In the genomic region with DNA sequence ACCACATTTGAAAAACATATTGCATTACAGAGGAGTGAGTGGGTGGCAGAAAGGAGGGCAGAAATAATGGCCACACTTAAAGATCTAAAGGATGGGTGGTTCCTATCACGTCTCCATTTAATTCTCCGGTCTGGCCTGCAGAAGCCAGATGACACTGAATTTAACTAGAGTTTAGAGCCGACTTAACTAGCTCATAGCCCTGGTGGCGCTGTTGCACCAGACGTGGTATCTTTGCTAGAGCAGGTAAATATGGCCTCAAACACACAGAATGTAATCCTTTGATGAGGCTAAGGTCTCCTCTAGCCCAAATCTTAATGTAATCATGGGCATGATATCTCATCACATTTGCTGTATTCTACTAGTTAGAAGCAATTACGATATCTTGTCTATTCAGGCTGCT, we compare ENCODE assay signal across 2 cellular contexts.
TF ChIP-seq lines count a peak whose summit lies in the region.

No MANE protein-coding gene starts in this region.

TF ChIP-seq in H1, 55 proteins besides CTCF, POLR2A, EP300 and RAD21:
- peak; percentile 74 for TF ChIP-seq YY1 (IDR thresholded peaks at IDR 0.05; ENCODE audit: low read depth, low read length)
- TF ChIP-seq JUND (IDR thresholded peaks at IDR 0.05; ENCODE audit: low read length) = no peak
- peak; percentile 26; the same call in 1 of the 2 replicates for TF ChIP-seq CREB1 (IDR thresholded peaks at IDR 0.05)

TF ChIP-seq in GM12891, 5 proteins besides CTCF, POLR2A, EP300 and RAD21:
- no peak for TF ChIP-seq POU2F2 (IDR thresholded peaks at IDR 0.05; ENCODE audit: low read depth, low read length)
- no peak for TF ChIP-seq TAF1 (IDR thresholded peaks at IDR 0.05; ENCODE audit: low read depth, low read length)
- TF ChIP-seq SPI1 (IDR thresholded peaks at IDR 0.05; ENCODE audit: low read depth, low read length) = no peak
- no peak for TF ChIP-seq POLR2AphosphoS5 (IDR thresholded peaks at IDR 0.05; ENCODE audit: low read depth, low read length)
- TF ChIP-seq PAX5 (IDR thresholded peaks at IDR 0.05; ENCODE audit: insufficient read depth, low read length, severe bottlenecking) = no peak
